8 cellular contexts compared by ENCODE assay signal in the genomic region with DNA sequence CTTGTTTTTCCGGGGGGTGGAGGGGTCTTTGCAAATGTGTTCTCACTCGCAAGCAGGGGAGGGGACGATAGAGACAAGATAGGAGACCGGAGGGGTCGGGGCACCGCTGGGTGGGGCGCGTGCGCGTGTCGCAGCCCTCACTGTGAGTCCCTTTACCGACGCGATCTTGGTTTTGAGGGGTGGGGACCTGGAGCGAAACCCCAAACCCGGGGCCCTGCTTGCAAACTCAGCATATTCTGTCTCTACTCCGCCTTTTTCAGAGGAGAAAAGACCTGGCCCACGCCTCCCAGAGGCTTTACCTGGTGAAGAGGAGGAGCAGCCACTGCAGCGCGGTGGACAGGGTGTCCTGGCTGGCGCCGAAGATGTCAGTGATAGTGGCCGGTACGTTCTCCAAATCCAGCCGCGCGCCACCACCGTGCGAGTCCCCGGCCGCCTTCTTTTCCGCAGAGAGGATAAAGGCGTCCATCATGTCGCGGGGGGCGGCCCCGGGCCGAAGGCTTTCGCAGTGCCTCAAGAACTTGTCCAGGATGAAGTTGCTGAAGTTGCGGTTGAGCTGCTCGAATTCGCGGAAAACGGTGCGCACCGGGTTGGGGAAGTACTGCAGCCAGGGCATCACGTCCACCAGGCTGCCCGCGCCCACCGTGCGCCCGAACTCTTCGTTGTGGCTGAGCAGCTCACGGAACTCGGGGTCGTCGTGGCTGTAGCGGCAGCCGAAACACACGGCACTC. TPM values are rescaled to one million over a fixed set of nuclear protein-coding genes. Genes with fewer than 3 reads are reported as not detected.
DNase-seq lines count a peak whose midpoint lies in the region; ATAC-seq and TF ChIP-seq lines count a peak whose summit lies in the region.

No MANE protein-coding gene starts in this region.

- peak overlapping the region; percentile 73 for H3K4me3 Mint-ChIP-seq in WTC11

- 13 to 24% methylated on average over 12 to 13 of the region's 60 CpGs for WGBS in gastroesophageal sphincter (ENCODE audit: low coverage in 1 of 2), 2 donors
- 11 to 12% (median 12%) methylated on average over 55 to 60 of the region's 60 CpGs for WGBS in ovary, 3 donors

- peaks cover 56% of the 10 kb centered on the region for H3K27me3 ChIP-seq in gastroesophageal sphincter
- H3K27me3 ChIP-seq in ovary: no peaks in the 10 kb centered on the region

- CTCF ChIA-PET in WTC11 (lab: Charles Lee): interaction anchor here (0.6 to 1.3 kb wide), 5 partner anchors 22 to 200 kb away, joined by 3 to 5 read pairs (median 3); no protein-coding TSS in a partner anchor

- H3K36me3 ChIP-seq in gastroesophageal sphincter (no peaks in the 10 kb centered on the region), ovary (no peaks in the 10 kb centered on the region)

- H3K4me3 ChIP-seq in gastroesophageal sphincter: peak overlapping the region in 1 of 2 donors; percentile 60
- peak overlapping the region; percentile 44 for H3K4me3 ChIP-seq in ovary

- no peaks in the 10 kb centered on the region for H3K9me3 ChIP-seq in gastroesophageal sphincter
- no peaks in the 10 kb centered on the region for H3K9me3 ChIP-seq in ovary

- intact Hi-C loops in ovary (cut with DNase I): loop anchor here in 2 of 4 donors (10.0 kb wide), 3 partner anchors 91 to 201 kb away; no protein-coding TSS in a partner anchor

- TF ChIP-seq CTCF in WTC11 (IDR thresholded peaks at IDR 0.05): no peak
- no peak for TF ChIP-seq CTCF in gastroesophageal sphincter (IDR thresholded peaks at IDR 0.05)
- no peak for TF ChIP-seq CTCF in ovary (IDR thresholded peaks at IDR 0.05)

- H3K36me3 Mint-ChIP-seq in WTC11: 0 out of 2 replicates have a peak, but pooled peaks cover 3% of the 10 kb centered on the region

- DNase-seq in ELF-1 (ENCODE audit: low read depth, low spot score) (peak; percentile 61), WTC11 (ENCODE audit: low spot score) (peak; percentile 43), ovary (peak in 1 of 5 donors; percentile 46), NCI-H774 (lab: John Stamatoyannopoulos, UW) (no peak)
- no peak for DNase-seq in stimulated activated naive CD4-positive, alpha-beta T cell treated with Interleukin-2 at 50 U/mL for 16 hours (lab: John Stamatoyannopoulos, UW)
- DNase-seq in stimulated activated naive CD4-positive, alpha-beta T cell (lab: John Stamatoyannopoulos, UW): no peak

- no peaks in the 10 kb centered on the region for H3K9me3 Mint-ChIP-seq in WTC11

- H3K4me1 ChIP-seq in gastroesophageal sphincter (peaks cover 0 to 51% (median 32%) of the 10 kb centered on the region in 3 donors), ovary (ENCODE audit: insufficient read depth) (peaks cover 3% of the 10 kb centered on the region)

- TF ChIP-seq EP300 in gastroesophageal sphincter (IDR thresholded peaks at IDR 0.05): no peak
- no peak for TF ChIP-seq EP300 in ovary (IDR thresholded peaks at IDR 0.05)

- H3K27ac ChIP-seq in gastroesophageal sphincter (peak overlapping the region in 3 of 4 donors; percentile 37 to 90 (median 39)), ovary (peak overlapping the region; percentile 16 to 52)

- no peak for TF ChIP-seq POLR2A in gastroesophageal sphincter (IDR thresholded peaks at IDR 0.05)
- no peak for TF ChIP-seq POLR2A in ovary (IDR thresholded peaks at IDR 0.05)

- H3K27ac Mint-ChIP-seq in WTC11: no peak overlapping the region

- peaks cover 47% of the 10 kb centered on the region for H3K4me1 Mint-ChIP-seq in WTC11

- POLR2A ChIA-PET in WTC11 (lab: Charles Lee): no interaction called here

- H3K27me3 Mint-ChIP-seq in WTC11 (ENCODE audit: low read depth): peaks cover 78% of the 10 kb centered on the region

- no peak for ATAC-seq in WTC11
- no peak for ATAC-seq in gastroesophageal sphincter
- ATAC-seq in HG02884 (IDR thresholded peaks at IDR 0.05; ENCODE audit: unreplicated experiment): no peak

TF ChIP-seq in WTC11, 78 proteins besides CTCF, POLR2A, EP300 and RAD21:
- TF ChIP-seq, protein P1, sequence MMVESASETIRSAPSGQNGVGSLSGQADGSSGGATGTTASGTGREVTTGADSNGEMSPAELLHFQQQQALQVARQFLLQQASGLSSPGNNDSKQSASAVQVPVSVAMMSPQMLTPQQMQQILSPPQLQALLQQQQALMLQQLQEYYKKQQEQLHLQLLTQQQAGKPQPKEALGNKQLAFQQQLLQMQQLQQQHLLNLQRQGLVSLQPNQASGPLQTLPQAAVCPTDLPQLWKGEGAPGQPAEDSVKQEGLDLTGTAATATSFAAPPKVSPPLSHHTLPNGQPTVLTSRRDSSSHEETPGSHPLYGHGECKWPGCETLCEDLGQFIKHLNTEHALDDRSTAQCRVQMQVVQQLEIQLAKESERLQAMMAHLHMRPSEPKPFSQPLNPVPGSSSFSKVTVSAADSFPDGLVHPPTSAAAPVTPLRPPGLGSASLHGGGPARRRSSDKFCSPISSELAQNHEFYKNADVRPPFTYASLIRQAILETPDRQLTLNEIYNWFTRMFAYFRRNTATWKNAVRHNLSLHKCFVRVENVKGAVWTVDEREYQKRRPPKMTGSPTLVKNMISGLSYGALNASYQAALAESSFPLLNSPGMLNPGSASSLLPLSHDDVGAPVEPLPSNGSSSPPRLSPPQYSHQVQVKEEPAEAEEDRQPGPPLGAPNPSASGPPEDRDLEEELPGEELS (CRISPR knock-in tag; IDR thresholded peaks at IDR 0.05): no peak
- TF ChIP-seq, protein P2, sequence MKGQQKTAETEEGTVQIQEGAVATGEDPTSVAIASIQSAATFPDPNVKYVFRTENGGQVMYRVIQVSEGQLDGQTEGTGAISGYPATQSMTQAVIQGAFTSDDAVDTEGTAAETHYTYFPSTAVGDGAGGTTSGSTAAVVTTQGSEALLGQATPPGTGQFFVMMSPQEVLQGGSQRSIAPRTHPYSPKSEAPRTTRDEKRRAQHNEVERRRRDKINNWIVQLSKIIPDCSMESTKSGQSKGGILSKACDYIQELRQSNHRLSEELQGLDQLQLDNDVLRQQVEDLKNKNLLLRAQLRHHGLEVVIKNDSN (CRISPR knock-in tag; IDR thresholded peaks at IDR 0.05): no peak
- TF ChIP-seq, protein P3, sequence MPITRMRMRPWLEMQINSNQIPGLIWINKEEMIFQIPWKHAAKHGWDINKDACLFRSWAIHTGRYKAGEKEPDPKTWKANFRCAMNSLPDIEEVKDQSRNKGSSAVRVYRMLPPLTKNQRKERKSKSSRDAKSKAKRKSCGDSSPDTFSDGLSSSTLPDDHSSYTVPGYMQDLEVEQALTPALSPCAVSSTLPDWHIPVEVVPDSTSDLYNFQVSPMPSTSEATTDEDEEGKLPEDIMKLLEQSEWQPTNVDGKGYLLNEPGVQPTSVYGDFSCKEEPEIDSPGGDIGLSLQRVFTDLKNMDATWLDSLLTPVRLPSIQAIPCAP (CRISPR knock-in tag; IDR thresholded peaks at IDR 0.05): no peak
- TF ChIP-seq KAT7 (CRISPR knock-in tag; IDR thresholded peaks at IDR 0.05; ENCODE audit: borderline replicate concordance): no peak
- TF ChIP-seq TP53 (CRISPR knock-in tag; IDR thresholded peaks at IDR 0.05): no peak
- no peak for TF ChIP-seq ELF4 (CRISPR knock-in tag; IDR thresholded peaks at IDR 0.05; ENCODE audit: low read depth)
TF ChIP-seq in WTC11: peak in this region for 0.

RNA-seq across cellular contexts. Expression of a gene that starts 1.7 kb away (rescaled TPM):
- total RNA-seq in WTC11 (2021): 2.9 to 4.2 TPM (median 4.1 TPM) in 3 replicates
- 100 to 1,000 TPM in 1 of 4 donors, 10 to 100 TPM in 3; 19.5 to 156 (median 35.6) TPM for total RNA-seq in gastroesophageal sphincter
- total RNA-seq in ovary: 10 to 100 TPM in 4 of 7 donors, 1 to 10 TPM in 3; 5.4 to 34.5 (median 12.5) TPM
- polyA plus RNA-seq in ovary: 10 to 100 TPM; 11.7 to 24.5 TPM

Comparison
In these comparisons a context has a peak if more than half of its experiments do, and no peak if none do; other contexts are left out.
1. DNase-seq: peak in ELF-1 (single experiment) and WTC11 (single experiment); none in stimulated activated naive CD4-positive, alpha-beta T cell treated with Interleukin-2 at 50 U/mL for 16 hours (single experiment), NCI-H774 (single experiment) and stimulated activated naive CD4-positive, alpha-beta T cell (0 of 6).